ENCODE assay signal across 21 cellular contexts in the genomic region with DNA sequence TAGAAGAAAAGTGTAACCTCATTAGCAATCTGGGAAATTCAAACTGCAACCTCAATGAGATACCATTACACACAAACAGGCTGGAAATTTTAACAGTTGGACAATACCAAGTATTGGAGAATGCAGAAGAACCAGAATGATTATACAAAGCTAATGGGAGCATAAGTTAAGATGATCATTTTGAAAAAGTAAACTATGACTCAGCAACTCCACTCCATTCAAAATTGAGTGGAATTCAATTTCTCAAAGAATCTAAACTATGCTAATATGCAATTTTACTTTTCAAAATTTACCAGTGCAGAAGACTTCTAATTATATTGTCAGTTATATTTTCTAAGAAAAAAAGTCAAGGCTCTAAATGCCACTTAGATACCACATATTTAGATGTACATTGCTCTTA. TPM values are rescaled to one million over a fixed set of nuclear protein-coding genes. Genes with fewer than 3 reads are reported as not detected.
DNase-seq lines count a peak whose midpoint lies in the region; ATAC-seq and TF ChIP-seq lines count a peak whose summit lies in the region.
"Had no signal": no experiment of that assay in that cellular context is flagged by ENCODE, and none has a peak within 500 bp of the region (broad histone marks: within the 10 kb centered on the region; RNA-seq: fewer than 3 reads in every experiment).

No MANE protein-coding gene starts in this region.

- no peak overlapping the region for H2AFZ ChIP-seq in GM23338
- H2AFZ ChIP-seq: GM23248 had no signal

- no peaks in the 10 kb centered on the region for H3F3A ChIP-seq in GM23338 (replicated peaks; ENCODE audit: low read depth)

- H3K36me3 Mint-ChIP-seq in GM23338 (ENCODE audit: low read depth) (0 out of 3 replicates have a peak, but pooled peaks cover 3% of the 10 kb centered on the region), type B pancreatic cell (no peaks in the 10 kb centered on the region)

- no peak overlapping the region for H3K4me3 Mint-ChIP-seq in GM23338
- no peak overlapping the region for H3K4me3 Mint-ChIP-seq in type B pancreatic cell
- H3K4me3 Mint-ChIP-seq: CD4-positive, alpha-beta T cell had no signal

- DNase-seq in GM23338 (ENCODE audit: low spot score) (no peak), SK-N-MC (ENCODE audit: low read depth, low spot score) (no peak), type B pancreatic cell (ENCODE audit: extremely low spot score, unreplicated experiment) (no peak), NCI-H1092 treated with DMSO at 0.1 percent for 48 hours (lab: John Stamatoyannopoulos, UW) (no peak), NCI-H128 (lab: John Stamatoyannopoulos, UW; ENCODE audit: unreplicated experiment) (no peak)
- no peak for DNase-seq in activated T-cell treated with anti-CD3 and anti-CD28 coated beads, Interleukin-2, amount 50 U/mL, for 48 hours
- DNase-seq: ACHN; CD4-positive, alpha-beta T cell; COR-L47; DMS 273 treated with DMSO at 0.1 percent for 48 hours; DMS79 treated with DMSO at 0.1 percent for 48 hours; GM23248; MM.1S; NCI-H1048; NCI-H1436 treated with DMSO at 0.1 percent for 48 hours; NCI-H1930; SIG-M5 had no signal

- no peak overlapping the region for H3K4me3 ChIP-seq in GM23338
- H3K4me3 ChIP-seq in SK-N-MC = no peak overlapping the region
- H3K4me3 ChIP-seq: BLaER1, GM23248, HAP-1 had no signal

- no peak for TF ChIP-seq CTCF in GM23338 (conservative IDR thresholded peaks at IDR 0.05; ENCODE audit: low read depth in 2 of 2)
- TF ChIP-seq CTCF in type B pancreatic cell (conservative IDR thresholded peaks at IDR 0.05) = no peak

- peaks cover 4% of the 10 kb centered on the region for H3K27me3 Mint-ChIP-seq in GM23338 (ENCODE audit: insufficient read depth, low read depth, poor library complexity)
- no peaks in the 10 kb centered on the region for H3K27me3 Mint-ChIP-seq in type B pancreatic cell
- H3K27me3 Mint-ChIP-seq: CD4-positive, alpha-beta T cell had no signal

- H3K27ac ChIP-seq in GM23338 (ENCODE audit: low read depth) = no peak overlapping the region
- H3K27ac ChIP-seq in SK-N-MC = peak overlapping the region; percentile 22; the same call in 1 of the 2 replicates
- H3K27ac ChIP-seq: BLaER1, GM23248 had no signal

- H3K9me3 Mint-ChIP-seq in GM23338 (no peaks in the 10 kb centered on the region), type B pancreatic cell (no peaks in the 10 kb centered on the region)
- H3K9me3 Mint-ChIP-seq: CD4-positive, alpha-beta T cell had no signal

- H3K27ac Mint-ChIP-seq in GM23338 (peak overlapping the region; percentile 49; the same call in 1 of the 2 replicates), type B pancreatic cell (peak overlapping the region; percentile 81)
- H3K27ac Mint-ChIP-seq: CD4-positive, alpha-beta T cell had no signal

- H3K4me1 Mint-ChIP-seq in GM23338 (no peaks in the 10 kb centered on the region), type B pancreatic cell (ENCODE audit: unreplicated experiment) (no peaks in the 10 kb centered on the region)

- no peaks in the 10 kb centered on the region for H3K36me3 ChIP-seq in GM23338 (ENCODE audit: insufficient read depth)
- H3K36me3 ChIP-seq in SK-N-MC (ENCODE audit: insufficient read depth, low read length) = no peaks in the 10 kb centered on the region
- H3K36me3 ChIP-seq: BLaER1, HAP-1 had no signal

- H3K4me2 ChIP-seq in GM23338 = no peak overlapping the region
- H3K4me2 ChIP-seq: BLaER1 had no signal

- H3K4me1 ChIP-seq in GM23338 (ENCODE audit: insufficient read depth) = no peaks in the 10 kb centered on the region
- H3K4me1 ChIP-seq: BLaER1, HAP-1 had no signal

- no peaks in the 10 kb centered on the region for H3K27me3 ChIP-seq in GM23338 (ENCODE audit: insufficient read depth)
- H3K27me3 ChIP-seq: BLaER1 had no signal

- no peak overlapping the region for H3K9ac ChIP-seq in SK-N-MC (ENCODE audit: insufficient read length)
- H3K9ac ChIP-seq: BLaER1, GM23248 had no signal

- no peaks in the 10 kb centered on the region for H3K79me2 ChIP-seq in GM23338 (replicated peaks; ENCODE audit: insufficient read depth)

- H3K9me3 ChIP-seq in SK-N-MC (ENCODE audit: low read depth, low read length) = no peaks in the 10 kb centered on the region
- H3K9me3 ChIP-seq: BLaER1, HAP-1 had no signal

- no peaks in the 10 kb centered on the region; the same call in 1 of the 2 replicates for H3K9me2 ChIP-seq in GM23338 (ENCODE audit: insufficient read depth)

- H4K20me1 ChIP-seq in GM23338 (replicated peaks; ENCODE audit: insufficient read depth) = no peaks in the 10 kb centered on the region
- H4K20me1 ChIP-seq: BLaER1 had no signal

- ATAC-seq in GM23338 (no peak), esophagus mucosa (peak; percentile 69)
- ATAC-seq: Panc1 had no signal

TF ChIP-seq in GM23338, 12 proteins besides CTCF, POLR2A, EP300 and RAD21:
- no peak for TF ChIP-seq POLR2AphosphoS5 (IDR thresholded peaks at IDR 0.05; ENCODE audit: low read depth)
TF ChIP-seq in GM23338: peak in this region for 0.

RNA-seq across cellular contexts. Expression of a gene that starts 17.2 kb away (rescaled TPM):
- total RNA-seq in GM23338 (2014; rRNA removed; shearing (Covaris generic)) = 11.1 and 15.3 TPM in 2 replicates
- 3.4 and 3.8 TPM in 2 replicates for polyA plus RNA-seq in GM23338 (2016; fragmentation: Nextera tagmentation; extraction: Ambion mirVana)
- total RNA-seq in esophagus mucosa = 1.4 TPM
- total RNA-seq in type B pancreatic cell (ENCODE audit: low replicate concordance) = 1.2 and 3.8 TPM in 2 replicates

RNA-seq across cellular contexts. Expression of a gene that starts 22.6 kb away (rescaled TPM):
- 4.6 and 5.2 TPM in 2 replicates for total RNA-seq in GM23338 (2014; rRNA removed; shearing (Covaris generic))
- polyA plus RNA-seq in GM23338 (2016; fragmentation: Nextera tagmentation; extraction: Ambion mirVana) = 2.7 and 3.1 TPM in 2 replicates
- total RNA-seq in esophagus mucosa (13.4 TPM), type B pancreatic cell (ENCODE audit: low replicate concordance) (9.6 and 14.7 TPM in 2 replicates)
